8 cellular contexts compared by ENCODE assay signal in genomic region chr10:118595598-118596425, GRCh38. TPM values are rescaled to one million over a fixed set of nuclear protein-coding genes. Genes with fewer than 3 reads are reported as not detected.
DNase-seq lines count a peak whose midpoint lies in the region; ATAC-seq, FAIRE-seq and TF ChIP-seq lines count a peak whose summit lies in the region.
"Had no signal": no experiment of that assay in that cellular context is flagged by ENCODE, and none has a peak within 500 bp of the region (broad histone marks: within the 10 kb centered on the region; RNA-seq: fewer than 3 reads in every experiment).

PRLHR (minus strand) TSS chr10:118595648; CDS start chr10:118595244, 404 bp downstream.

- intact Hi-C loops in esophagus muscularis mucosa (cut with DNase I) = no loop called here

- H3K9ac ChIP-seq in H1 (replicated peaks in 1 of 4; ENCODE audit: extremely low read depth in 1 of 4, low read depth in 3 of 4, low read length in 3 of 4) = no peak within 1 kb of the TSS
- H3K9ac ChIP-seq in neuronal stem cell (ENCODE audit: low read depth, low read length, poor library complexity) = no peak within 1 kb of the TSS

- H3K56ac ChIP-seq in H1 (replicated peaks; ENCODE audit: insufficient read length, low read depth, low read length) = no peak within 1 kb of the TSS

- TF ChIP-seq EP300 in H1 (IDR thresholded peaks at IDR 0.05; ENCODE audit: borderline replicate concordance in 1 of 2, low read depth in 2 of 2, low read length in 2 of 2) (no peak), esophagus muscularis mucosa (IDR thresholded peaks at IDR 0.05) (no peak)

- no peak for TF ChIP-seq CTCF in H1 (IDR thresholded peaks at IDR 0.05; ENCODE audit: control extremely low read depth in 1 of 3, insufficient read depth in 1 of 3, low read depth in 1 of 3, low read length in 3 of 3)
- no peak for TF ChIP-seq CTCF in GM20000 (IDR thresholded peaks at IDR 0.05; ENCODE audit: extremely low read depth, missing control alignments)
- no peak for TF ChIP-seq CTCF in esophagus muscularis mucosa (IDR thresholded peaks at IDR 0.05)

- H3K9me3 ChIP-seq in H1 (ENCODE audit: insufficient read depth in 2 of 2, low read depth in 1 of 2, low read length in 1 of 2) (no peaks in the 10 kb centered on the region; a peak in 1 of 4 replicates), neuronal stem cell (replicated peaks in 1 of 2; ENCODE audit: control insufficient read depth in 2 of 2, insufficient read depth in 1 of 2, low read depth in 1 of 2, low read length in 2 of 2) (peaks cover 0 to 4% of the 10 kb centered on the region in 2 donors), esophagus muscularis mucosa (peaks cover 0 to 8% (median 0%) of the 10 kb centered on the region in 4 donors)

- H3K79me2 ChIP-seq in H1 (ENCODE audit: control insufficient read depth in 1 of 2, insufficient read depth in 2 of 2, low read length in 2 of 2) = no peaks in the 10 kb centered on the region

- no peak within 1 kb of the TSS for H3K18ac ChIP-seq in H1 (ENCODE audit: extremely low read depth, low read length)
- H3K18ac ChIP-seq in neuronal stem cell (ENCODE audit: low read length) = peak within 1 kb of the TSS; percentile 51

- H3K23me2 ChIP-seq in H1 (ENCODE audit: low read depth, low read length) = peaks cover 12% of the 10 kb centered on the region; the same call in 1 of the 2 replicates

- H3K14ac ChIP-seq in H1 (ENCODE audit: insufficient read length) = no peak within 1 kb of the TSS
- H3K14ac ChIP-seq in neuronal stem cell (ENCODE audit: low read length) = peak within 1 kb of the TSS; percentile 95

- peaks cover 0 to 17% (median 12%) of the 10 kb centered on the region in 4 experiments; a peak in 5 of 7 replicates for H3K4me1 ChIP-seq in H1 (replicated peaks in 1 of 4; ENCODE audit: control insufficient read depth in 3 of 4, insufficient read depth in 4 of 4, low read length in 3 of 4)
- H3K4me1 ChIP-seq in neuronal stem cell (ENCODE audit: control insufficient read depth in 2 of 2, insufficient read depth in 1 of 2, low read depth in 1 of 2, low read length in 2 of 2) = peaks cover 0 to 19% of the 10 kb centered on the region in 2 donors
- peaks cover 0 to 25% (median 10%) of the 10 kb centered on the region in 4 donors for H3K4me1 ChIP-seq in esophagus muscularis mucosa

- no peak within 1 kb of the TSS for H2BK12ac ChIP-seq in H1 (ENCODE audit: low read depth, low read length)
- peak within 1 kb of the TSS; percentile 5 for H2BK12ac ChIP-seq in neuronal stem cell (ENCODE audit: low read length)

- H4K91ac ChIP-seq in H1 (replicated peaks; ENCODE audit: insufficient read length, low read length) (no peak within 1 kb of the TSS), neuronal stem cell (ENCODE audit: low read depth, low read length, poor library complexity) (no peak within 1 kb of the TSS)

- H3K23ac ChIP-seq in H1 (ENCODE audit: insufficient read length) (no peak within 1 kb of the TSS), neuronal stem cell (ENCODE audit: low read depth, low read length, poor library complexity) (peak within 1 kb of the TSS; percentile 97)

- H3K27ac ChIP-seq in H1 (ENCODE audit: low read depth, low read length) = no peak within 1 kb of the TSS
- no peak within 1 kb of the TSS for H3K27ac ChIP-seq in neuronal stem cell (replicated peaks; ENCODE audit: low read length)
- H3K27ac ChIP-seq in esophagus muscularis mucosa (replicated peaks in 1 of 4) = no peak within 1 kb of the TSS

- H2AFZ ChIP-seq in H1 (ENCODE audit: low read length) = no peak within 1 kb of the TSS
- H2AFZ ChIP-seq in neuronal stem cell (ENCODE audit: low read length) = peak within 1 kb of the TSS; percentile 53

- H2BK120ac ChIP-seq in H1 (replicated peaks; ENCODE audit: low read depth, low read length) (no peak within 1 kb of the TSS), neuronal stem cell (ENCODE audit: low read depth, low read length) (peak within 1 kb of the TSS; percentile 22)

- WGBS in H1 (ENCODE audit: extremely low coverage in 1 of 2, insufficient coverage in 1 of 2, insufficient read length in 1 of 2, insufficient replicate concordance in 2 of 2, low coverage in 1 of 2, low lambda C conversion rate in 2 of 2, missing lambda C conversion rate in 1 of 2), 2 experiments = 4% methylated on average over 49 of the region's 52 CpGs; no CpG with 5 or more reads in 1 of the 2 experiments
- no CpG with 5 or more reads among the region's 52 CpGs for WGBS in neuronal stem cell (ENCODE audit: extremely low coverage in 2 of 2, insufficient read length in 2 of 2, insufficient replicate concordance in 1 of 2), 2 donors
- WGBS in esophagus muscularis mucosa = 5% methylated on average over 32 of the region's 52 CpGs

- no peak for TF ChIP-seq POLR2A in H1 (IDR thresholded peaks at IDR 0.05; ENCODE audit: control extremely low read depth in 1 of 2, low read depth in 2 of 2, low read length in 2 of 2)
- no peak for TF ChIP-seq POLR2A in esophagus muscularis mucosa (IDR thresholded peaks at IDR 0.05; ENCODE audit: low read depth)

- H4K5ac ChIP-seq in H1 (ENCODE audit: insufficient read length, low read depth, low read length) = no peak within 1 kb of the TSS

- POLR2A ChIA-PET in H1 (lab: Charles Lee; ENCODE audit: partially characterized antibody) = interaction anchor here (1.0 to 1.2 kb wide), 2 partner anchors 89 to 159 kb away, joined by 3 to 7 read pairs; partner anchors contain the start of gene CACUL1

- no peak within 1 kb of the TSS for H3K4ac ChIP-seq in H1 (replicated peaks; ENCODE audit: insufficient read length, low read depth, low read length)
- H3K4ac ChIP-seq in neuronal stem cell (ENCODE audit: low read length) = no peak within 1 kb of the TSS

- no peak for ATAC-seq in HG02938 (IDR thresholded peaks at IDR 0.05; ENCODE audit: unreplicated experiment)

- H4K20me1 ChIP-seq in H1 (replicated peaks in 1 of 2; ENCODE audit: control insufficient read depth in 1 of 2, insufficient read depth in 2 of 2, low read length in 2 of 2) = peaks cover 2 to 7% of the 10 kb centered on the region in 2 experiments

- DNase-seq in ELF-1 (ENCODE audit: low read depth, low spot score) (peak; percentile 90), NCI-H2227 (lab: John Stamatoyannopoulos, UW; ENCODE audit: unreplicated experiment) (peak; percentile 61), H1 (ENCODE audit: low read depth in 1 of 2, low spot score in 2 of 2) (peak in 1 of 2 experiments; percentile 90), neuronal stem cell (ENCODE audit: low spot score) (peak; percentile 74), GM20000 (ENCODE audit: low spot score) (no peak), esophagus muscularis mucosa (ENCODE audit: extremely low spot score) (no peak)
- DNase-seq: NCI-H748 treated with DMSO at 0.1 percent for 48 hours had no signal

- H3K79me1 ChIP-seq in H1 (ENCODE audit: low read depth, low read length) (no peaks in the 10 kb centered on the region), neuronal stem cell (ENCODE audit: low read depth, low read length) (peaks cover 7% of the 10 kb centered on the region)

- H4K8ac ChIP-seq in H1 (ENCODE audit: extremely low read depth, insufficient read depth, low read length) (no peak within 1 kb of the TSS; the same call in 1 of the 2 replicates), neuronal stem cell (ENCODE audit: low read depth, low read length) (peak within 1 kb of the TSS; percentile 9)

- H2BK15ac ChIP-seq in H1 (ENCODE audit: low read length) = no peak within 1 kb of the TSS; the same call in 1 of the 2 replicates
- H2BK15ac ChIP-seq in neuronal stem cell (ENCODE audit: low read length) = no peak within 1 kb of the TSS

- H3K4me3 ChIP-seq in H1 (ENCODE audit: extremely low read depth in 1 of 4, insufficient read depth in 2 of 4, low read depth in 3 of 4, low read length in 4 of 4) (peak within 1 kb of the TSS; percentile 27 to 68 (median 58); a peak in 7 of 8 replicates), neuronal stem cell (ENCODE audit: low read length in 2 of 2) (peak within 1 kb of the TSS in 1 of 2 donors; percentile 58), esophagus muscularis mucosa (no peak within 1 kb of the TSS)

- no peak within 1 kb of the TSS for H2BK20ac ChIP-seq in H1 (ENCODE audit: low read length)

- FAIRE-seq in H1 (lab: Jason Lieb, UNC) = no peak

- H3K4me2 ChIP-seq in H1 (ENCODE audit: insufficient read depth in 1 of 2, low read depth in 2 of 2, low read length in 2 of 2) (peak within 1 kb of the TSS; percentile 91 to 93), neuronal stem cell (ENCODE audit: insufficient read depth, low read length, poor library complexity, severe bottlenecking) (peak within 1 kb of the TSS; percentile 63)

- H2BK5ac ChIP-seq in H1 (ENCODE audit: low read depth, low read length) = no peak within 1 kb of the TSS; the same call in 1 of the 2 replicates
- no peak within 1 kb of the TSS for H2BK5ac ChIP-seq in neuronal stem cell (ENCODE audit: low read length)

- H3K27me3 ChIP-seq in H1 (replicated peaks in 1 of 4; ENCODE audit: control insufficient read depth in 3 of 4, extremely low read depth in 1 of 4, insufficient read depth in 3 of 4, low read length in 3 of 4) (peaks cover 17 to 41% (median 33%) of the 10 kb centered on the region in 4 experiments), neuronal stem cell (ENCODE audit: control insufficient read depth in 3 of 3, insufficient read depth in 3 of 3, low read depth in 1 of 3, low read length in 3 of 3) (peaks cover 16 to 47% (median 27%) of the 10 kb centered on the region in 3 experiments), esophagus muscularis mucosa (peaks cover 10 to 83% (median 41%) of the 10 kb centered on the region in 4 donors)

- H2AK5ac ChIP-seq in H1 (ENCODE audit: low read depth, low read length) = no peak within 1 kb of the TSS
- no peak within 1 kb of the TSS for H2AK5ac ChIP-seq in neuronal stem cell (ENCODE audit: low read depth, low read length)

- H3K36me3 ChIP-seq in H1 (ENCODE audit: control insufficient read depth in 2 of 4, insufficient read depth in 4 of 4, low read length in 3 of 4) (no peaks in the 10 kb centered on the region), neuronal stem cell (replicated peaks in 1 of 2; ENCODE audit: control insufficient read depth in 2 of 2, insufficient read depth in 2 of 2, low read length in 2 of 2) (no peaks in the 10 kb centered on the region), esophagus muscularis mucosa (no peaks in the 10 kb centered on the region)

- CTCF ChIA-PET in H1 (lab: Charles Lee; ENCODE audit: partially characterized antibody) = interaction anchor here (0.7 to 2.4 kb wide), 15 partner anchors 14 to 136 kb away, joined by 3 to 10 read pairs (median 4); no protein-coding TSS in a partner anchor

- 0 out of 4 replicates have a peak, but pooled peaks of 1 of the 2 experiments have one; percentile 4 for TF ChIP-seq RAD21 in H1 (IDR thresholded peaks at IDR 0.05 in 1 of 2, conservative IDR thresholded peaks at IDR 0.05 in 1 of 2; ENCODE audit: low read depth in 2 of 2, low read length in 2 of 2)

RNA-seq across cellular contexts. Expression of gene PRLHR, which starts in this region (rescaled TPM):
- not detected in 2 replicates for total RNA-seq in H1 (2021; fragmentation: NEBNext Ultra II Directional; extraction: Animal tissue kit (Norgen Biotek cat#: 25700))
- 0.05 TPM in 1 of 2 replicates, not detected in the other for polyA plus RNA-seq in H1 (2011; rRNA removed)
- polyA plus RNA-seq in H1 (2011; cell fraction: cytosol; rRNA removed) = not detected
- polyA plus RNA-seq in H1 (2011; cell fraction: nucleus; rRNA removed) = 0.03 TPM
- 0.10 TPM in 1 of 4 replicates, not detected in the others for polyA plus RNA-seq in H1 (2012, experiment 1 of 2)
- not detected for polyA plus RNA-seq in H1 (2012, experiment 2 of 2)
- polyA plus RNA-seq in H1 (2013, experiment 1 of 2) = 0.02 TPM
- polyA plus RNA-seq in H1 (2013, experiment 2 of 2) = 0.02 TPM
- polyA minus RNA-seq in H1 (2011; rRNA and poly(A)+ RNA removed) = not detected in 2 replicates
- polyA minus RNA-seq in H1 (2011; cell fraction: cytosol; rRNA and poly(A)+ RNA removed) = not detected
- polyA minus RNA-seq in H1 (2011; cell fraction: nucleus; rRNA and poly(A)+ RNA removed) = not detected
- polyA plus RNA-seq in neuronal stem cell (2013, experiment 1 of 2) = not detected
- polyA plus RNA-seq in neuronal stem cell (2013, experiment 2 of 2) = not detected
- total RNA-seq in esophagus muscularis mucosa = 1 to 10 TPM in 3 of 4 donors, under 1 TPM in 1; 0.78 to 3.0 (median 2.0) TPM

Comparison
In these comparisons a context has a peak if more than half of its experiments do, and no peak if none do; other contexts are left out.
1. DNase-seq: peak in ELF-1 (single experiment), NCI-H2227 (single experiment) and neuronal stem cell (single experiment); none in GM20000 (single experiment) and esophagus muscularis mucosa (single experiment).
2. H3K4me3 ChIP-seq: peak in H1 (4 of 4); none in esophagus muscularis mucosa (0 of 4).